In genomic region chr6:131764350-131764749, GRCh38 we compare ENCODE assay signal across 27 cellular contexts. TPM values are rescaled to one million over a fixed set of nuclear protein-coding genes. Genes with fewer than 3 reads are reported as not detected.
"Had no signal": no experiment of that assay in that cellular context is flagged by ENCODE, and none has a peak within 500 bp of the region (broad histone marks: within the 10 kb centered on the region; RNA-seq: fewer than 3 reads in every experiment).

No MANE protein-coding gene starts in this region.

- H3K27ac ChIP-seq: esophagus squamous epithelium, gastroesophageal sphincter, left lung, skin epidermis, suprapubic skin, transverse colon, uterus had no signal

- H3K9me3 ChIP-seq: esophagus squamous epithelium, gastroesophageal sphincter, heart left ventricle, left lung, suprapubic skin, transverse colon, uterus had no signal

- H3K36me3 ChIP-seq: esophagus squamous epithelium, gastroesophageal sphincter, heart left ventricle, left lung, suprapubic skin, transverse colon, uterus had no signal

- H3K27ac Mint-ChIP-seq: activated naive CD4-positive, alpha-beta T cell treated with anti-CD3 and anti-CD28 coated beads for 36 hours; activated naive CD8-positive, alpha-beta T cell treated with anti-CD3 and anti-CD28 coated beads, Interleukin-2, amount 50 U/mL, for 24 hours; stimulated activated naive CD8-positive, alpha-beta T cell treated with anti-CD3 and anti-CD28 coated beads, Interleukin-15, amount 100 ng/mL, for 72 hours; T-helper 1 cell treated with Interleukin-12 subunit alpha and Interleukin-12 subunit beta and Interleukin-4 antibody, amounts not matched to agents 30 μg/mL and 1 μg/mL, for 36 hours had no signal

- H3K27me3 ChIP-seq: gastroesophageal sphincter, heart left ventricle, left lung, suprapubic skin, transverse colon, uterus had no signal

- H3K4me1 ChIP-seq: left lung, suprapubic skin, transverse colon, uterus had no signal

- H3K4me3 ChIP-seq: esophagus squamous epithelium, gastroesophageal sphincter, heart left ventricle, left lung, skin epidermis, suprapubic skin, transverse colon, uterus had no signal

- DNase-seq: activated CD4-positive, alpha-beta T cell treated with anti-CD3 and anti-CD28 coated beads, Interleukin-2, amount 50 U/mL, for 1 hour; activated CD8-positive, alpha-beta memory T cell treated with anti-CD3 and anti-CD28 coated beads, Interleukin-2, amount 50 U/mL, for 4 hours; activated naive CD4-positive, alpha-beta T cell treated with anti-CD3 and anti-CD28 coated beads for 36 hours; activated naive CD8-positive, alpha-beta T cell treated with anti-CD3 and anti-CD28 coated beads, Interleukin-2, amount 50 U/mL, for 24 hours; activated T-cell treated with anti-CD3 and anti-CD28 coated beads, Interleukin-2, amount 50 U/mL, for 4 hours; aorta; dermis blood vessel endothelial cell; effector memory CD4-positive, alpha-beta T cell; esophagus squamous epithelium; heart left ventricle; left lung; retina; stimulated activated CD4-positive, alpha-beta T cell treated with anti-CD3 and anti-CD28 coated beads, Interleukin-4, amount 100 ng/mL, for 1 hour; stimulated activated naive CD8-positive, alpha-beta T cell treated with anti-CD3 and anti-CD28 coated beads, Interleukin-15, amount 100 ng/mL, for 72 hours; transverse colon; uterus had no signal

- FAIRE-seq: endothelial cell of umbilical vein had no signal

- H3K4me3 Mint-ChIP-seq: activated naive CD4-positive, alpha-beta T cell treated with anti-CD3 and anti-CD28 coated beads for 36 hours; activated naive CD8-positive, alpha-beta T cell treated with anti-CD3 and anti-CD28 coated beads, Interleukin-2, amount 50 U/mL, for 24 hours; activated T-cell treated with anti-CD3 and anti-CD28 coated beads, Interleukin-2, amount 50 U/mL, for 4 hours; neural crest cell; stimulated activated naive CD8-positive, alpha-beta T cell treated with anti-CD3 and anti-CD28 coated beads, Interleukin-15, amount 100 ng/mL, for 72 hours; T-helper 1 cell treated with Interleukin-12 subunit alpha and Interleukin-12 subunit beta and Interleukin-4 antibody, amounts not matched to agents 30 μg/mL and 1 μg/mL, for 36 hours had no signal

- H3K9me3 Mint-ChIP-seq: activated naive CD4-positive, alpha-beta T cell treated with anti-CD3 and anti-CD28 coated beads for 36 hours; activated naive CD8-positive, alpha-beta T cell treated with anti-CD3 and anti-CD28 coated beads, Interleukin-2, amount 50 U/mL, for 24 hours; activated T-cell treated with anti-CD3 and anti-CD28 coated beads, Interleukin-2, amount 50 U/mL, for 4 hours; stimulated activated naive CD8-positive, alpha-beta T cell treated with anti-CD3 and anti-CD28 coated beads, Interleukin-15, amount 100 ng/mL, for 72 hours; T-helper 1 cell treated with Interleukin-12 subunit alpha and Interleukin-12 subunit beta and Interleukin-4 antibody, amounts not matched to agents 30 μg/mL and 1 μg/mL, for 36 hours had no signal

- H3K4me1 Mint-ChIP-seq: activated naive CD8-positive, alpha-beta T cell treated with anti-CD3 and anti-CD28 coated beads, Interleukin-2, amount 50 U/mL, for 24 hours; neural crest cell; stimulated activated naive CD8-positive, alpha-beta T cell treated with anti-CD3 and anti-CD28 coated beads, Interleukin-15, amount 100 ng/mL, for 72 hours had no signal

RNA-seq across cellular contexts. Expression of gene CTAGE9, which starts 53.5 kb away (rescaled TPM):
- total RNA-seq: activated naive CD4-positive, alpha-beta T cell treated with anti-CD3 and anti-CD28 coated beads for 36 hours; activated T-cell treated with anti-CD3 and anti-CD28 coated beads, Interleukin-2, amount 50 U/mL, for 4 hours; aorta; chondrocyte; dermis blood vessel endothelial cell; endothelial cell of umbilical vein; esophagus squamous epithelium; gastroesophageal sphincter; heart left ventricle; kidney epithelial cell; left lung; lung microvascular endothelial cell; mononuclear cell; neural crest cell; posterior vena cava; suprapubic skin; transverse colon; uterus had no signal
- polyA plus RNA-seq: aorta, endothelial cell of umbilical vein, heart left ventricle had no signal
